Comparison of ENCODE assay signal across 1 cellular context in genomic region chr1:153404768-153405167, GRCh38.
TF ChIP-seq lines count a peak whose summit lies in the region.

No MANE protein-coding gene starts in this region.

TF ChIP-seq in endothelial cell of umbilical vein, 7 proteins besides CTCF, POLR2A, EP300 and RAD21:
- TF ChIP-seq FOS (IDR thresholded peaks at IDR 0.05; ENCODE audit: borderline replicate concordance, insufficient read depth, low read length) (no peak), POLR2AphosphoS5 (IDR thresholded peaks at IDR 0.05; ENCODE audit: insufficient read depth, low read depth, low read length) (no peak), JUN (IDR thresholded peaks at IDR 0.05; ENCODE audit: borderline replicate concordance, insufficient read depth, insufficient read length, low read depth) (no peak), EZH2 (IDR thresholded peaks at IDR 0.05; ENCODE audit: borderline replicate concordance, low read depth, low read length, severe bottlenecking) (no peak)
- TF ChIP-seq, protein P1, sequence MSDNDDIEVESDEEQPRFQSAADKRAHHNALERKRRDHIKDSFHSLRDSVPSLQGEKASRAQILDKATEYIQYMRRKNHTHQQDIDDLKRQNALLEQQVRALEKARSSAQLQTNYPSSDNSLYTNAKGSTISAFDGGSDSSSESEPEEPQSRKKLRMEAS (IDR thresholded peaks at IDR 0.05; ENCODE audit: insufficient read depth, insufficient read length), result peak; percentile 54
